In genomic region chr4:67037489-67037888, GRCh38 we compare ENCODE assay signal across 31 cellular contexts.
"Had no signal": no experiment of that assay in that cellular context is flagged by ENCODE, and none has a peak within 500 bp of the region (broad histone marks: within the 10 kb centered on the region; RNA-seq: fewer than 3 reads in every experiment).

No MANE protein-coding gene starts in this region.

- H3K27me3 ChIP-seq: ascending aorta, cardiac muscle cell had no signal

- H3K4me3 ChIP-seq: ascending aorta, cardiac muscle cell had no signal

- H3K36me3 ChIP-seq: ascending aorta, cardiac muscle cell had no signal

- H3K27ac ChIP-seq: ascending aorta, cardiac muscle cell, VCaP had no signal

- ATAC-seq: activated CD8-positive, alpha-beta T cell treated with anti-CD3 and anti-CD28 coated beads for 36 hours; activated naive CD4-positive, alpha-beta T cell treated with anti-CD3 and anti-CD28 coated beads, Interleukin-2, amount 50 U/mL, for 72 hours; activated T-cell treated with anti-CD3 and anti-CD28 coated beads, Interleukin-2, amount 50 U/mL, for 4 hours; activated T-cell treated with anti-CD3 and anti-CD28 coated beads, Interleukin-2, amount 50 U/mL, for 72 hours; activated T-helper 17 cell treated with anti-CD3 and anti-CD28 coated beads, Interleukin-2, amount 50 U/mL, for 72 hours had no signal

- H3K4me1 ChIP-seq: ascending aorta had no signal

- H3K9me3 ChIP-seq: ascending aorta had no signal

- DNase-seq: activated B cell treated with CpG ODN at 0.5 μM for 24 hours; activated CD4-positive, alpha-beta memory T cell treated with anti-CD3 and anti-CD28 coated beads for 36 hours; activated CD4-positive, alpha-beta T cell treated with anti-CD3 and anti-CD28 coated beads for 4 hours; activated CD4-positive, alpha-beta T cell treated with anti-CD3 and anti-CD28 coated beads, Interleukin-2, amount 10 ng/mL, durations not matched to agents 24 days and 14 days; activated CD4-positive, alpha-beta T cell treated with anti-CD3 and anti-CD28 coated beads, Interleukin-2, amount 50 U/mL, for 1 hour; activated CD4-positive, alpha-beta T cell treated with anti-CD3 and anti-CD28 coated beads, Interleukin-2, amount 50 U/mL, for 4 hours; activated CD4-positive, CD25-positive, alpha-beta regulatory T cell treated with anti-CD3 and anti-CD28 coated beads, Interleukin-2, amount 50 U/mL, for 72 hours; activated CD8-positive, alpha-beta memory T cell treated with anti-CD3 and anti-CD28 coated beads, Interleukin-2, amount 50 U/mL, for 4 hours; activated CD8-positive, alpha-beta T cell treated with anti-CD3 and anti-CD28 coated beads for 36 hours; activated effector memory CD4-positive, alpha-beta T cell treated with anti-CD3 and anti-CD28 coated beads, Interleukin-2, amount 50 U/mL, for 16 hours; activated gamma-delta T cell treated with Interleukin-2 at 50 U/mL for 16 hours; activated naive CD4-positive, alpha-beta T cell; activated naive CD4-positive, alpha-beta T cell treated with anti-CD3 and anti-CD28 coated beads for 36 hours; activated naive CD4-positive, alpha-beta T cell treated with anti-CD3 and anti-CD28 coated beads, Interleukin-2, amount 50 U/mL, for 16 hours; activated naive CD8-positive, alpha-beta T cell treated with anti-CD3 and anti-CD28 coated beads for 36 hours; activated T-cell treated with anti-CD3 and anti-CD28 coated beads for 4 hours; activated T-cell treated with anti-CD3 and anti-CD28 coated beads, Interleukin-2, amount 50 U/mL, for 1 hour; activated T-cell treated with anti-CD3 and anti-CD28 coated beads, Interleukin-2, amount 50 U/mL, for 4 hours; activated T-cell treated with anti-CD3 and anti-CD28 coated beads, Interleukin-2, amount 50 U/mL, for 72 hours; amygdala; anterior cingulate cortex; caudate nucleus; cerebellar nuclear complex; T-helper 1 cell; T-helper 2 cell; T-helper 9 cell had no signal
